Comparison of ENCODE assay signal across 19 cellular contexts in the genomic region with DNA sequence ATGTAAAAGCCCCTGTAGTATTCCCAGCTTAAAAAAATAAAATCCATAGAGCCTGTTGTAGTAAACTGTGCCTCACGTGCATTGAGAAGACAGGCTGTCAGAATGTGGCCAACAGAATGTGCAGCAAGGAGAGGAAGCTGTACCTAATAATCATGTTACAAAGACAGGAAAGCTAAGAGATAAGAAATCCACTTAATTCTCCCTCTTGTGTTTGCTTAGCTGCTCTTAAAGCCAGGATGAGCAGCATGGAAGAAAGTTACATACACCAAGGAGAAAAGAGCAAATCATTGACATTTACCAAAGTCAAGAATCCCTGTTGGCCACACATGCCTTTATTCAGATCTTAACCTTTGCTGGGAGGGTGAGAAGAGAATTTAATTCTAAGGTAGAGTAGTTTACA.
DNase-seq lines count a peak whose midpoint lies in the region; ATAC-seq, FAIRE-seq and TF ChIP-seq lines count a peak whose summit lies in the region.
"Had no signal": no experiment of that assay in that cellular context is flagged by ENCODE, and none has a peak within 500 bp of the region (broad histone marks: within the 10 kb centered on the region; RNA-seq: fewer than 3 reads in every experiment).

No MANE protein-coding gene starts in this region.

- no peak for DNase-seq in left ventricle myocardium inferior
- DNase-seq in left ventricle myocardium superior, result no peak
- peak; percentile 45 for DNase-seq in SK-N-DZ (ENCODE audit: low spot score)
- DNase-seq in endothelial cell of umbilical vein (ENCODE audit: low read depth, low spot score), result peak; percentile 78
- no peak for DNase-seq in retina
- no peak for DNase-seq in esophagus muscularis mucosa (ENCODE audit: extremely low spot score)
- DNase-seq in stimulated activated CD4-positive, alpha-beta T cell treated with anti-CD3 and anti-CD28 coated beads, Interleukin-4, amount 100 ng/mL, for 4 hours, result no peak
- DNase-seq: activated CD4-positive, alpha-beta T cell treated with anti-CD3 and anti-CD28 coated beads for 4 hours; activated naive CD8-positive, alpha-beta T cell treated with anti-CD3 and anti-CD28 coated beads for 36 hours; body of pancreas; GF-D8; left colon; NCI-H1048; NCI-H2081 treated with DMSO at 0.1 percent for 48 hours; substantia nigra; T1000 had no signal

- H3K27me3 ChIP-seq in left ventricle myocardium inferior (ENCODE audit: low read depth) (no peaks in the 10 kb centered on the region), endothelial cell of umbilical vein (ENCODE audit: control insufficient read depth in 2 of 2, insufficient read depth in 2 of 2, low read length in 2 of 2) (no peaks in the 10 kb centered on the region), esophagus muscularis mucosa (no peaks in the 10 kb centered on the region)
- H3K27me3 ChIP-seq: body of pancreas, gastroesophageal sphincter had no signal

- peak overlapping the region; percentile 49 for H3K4me2 ChIP-seq in endothelial cell of umbilical vein (ENCODE audit: insufficient read depth, low read length)
- H3K4me2 ChIP-seq: KMS-11 had no signal

- H3K4me3 ChIP-seq in left ventricle myocardium inferior (no peak overlapping the region), endothelial cell of umbilical vein (replicated peaks in 1 of 3; ENCODE audit: insufficient read depth in 1 of 3, low read depth in 1 of 3, low read length in 3 of 3) (peak overlapping the region in 1 of 3 experiments; percentile 6), esophagus muscularis mucosa (no peak overlapping the region)
- H3K4me3 ChIP-seq: body of pancreas, gastroesophageal sphincter had no signal

- H3K9ac ChIP-seq in endothelial cell of umbilical vein (replicated peaks; ENCODE audit: extremely low read depth, insufficient read depth, low read length), result peak overlapping the region; percentile 48
- H3K9ac ChIP-seq: KMS-11 had no signal

- CTCF ChIA-PET in endothelial cell of umbilical vein (lab: Charles Lee), result interaction anchor here (0.7 to 1.8 kb wide), 17 partner anchors 9 to 192 kb away, joined by 3 to 8 read pairs (median 4); a partner anchor contains a TSS

- no peaks in the 10 kb centered on the region for H3K36me3 ChIP-seq in left ventricle myocardium inferior
- no peaks in the 10 kb centered on the region for H3K36me3 ChIP-seq in endothelial cell of umbilical vein (ENCODE audit: control insufficient read depth in 2 of 2, extremely low read depth in 1 of 2, insufficient read depth in 2 of 2, low read length in 2 of 2)
- no peaks in the 10 kb centered on the region for H3K36me3 ChIP-seq in esophagus muscularis mucosa
- H3K36me3 ChIP-seq: gastroesophageal sphincter had no signal

- H3K79me2 ChIP-seq in endothelial cell of umbilical vein (ENCODE audit: control insufficient read depth, insufficient read depth, low read length), result peaks cover 46% of the 10 kb centered on the region

- FAIRE-seq in endothelial cell of umbilical vein (lab: Jason Lieb, UNC), result no peak

- POLR2A ChIA-PET in endothelial cell of umbilical vein (lab: Charles Lee), result interaction anchor here (0.6 kb wide), 2 partner anchors 27 to 181 kb away, joined by 3 to 6 read pairs; no protein-coding TSS in a partner anchor

- H3K4me1 ChIP-seq in left ventricle myocardium inferior (peaks cover 70% of the 10 kb centered on the region), endothelial cell of umbilical vein (ENCODE audit: control insufficient read depth, extremely low read depth, insufficient read depth, low read length) (peaks cover 46% of the 10 kb centered on the region), esophagus muscularis mucosa (peaks cover 27 to 55% (median 46%) of the 10 kb centered on the region in 4 donors)

- WGBS in esophagus muscularis mucosa, result 28% methylated on average over 1 of the region's 1 CpG

- TSS peak; percentile 53 for BruUV-seq in endothelial cell of umbilical vein (replicated peaks; lab: Mats Ljungman, UMichigan)

- H3K9me3 ChIP-seq in left ventricle myocardium inferior (replicated peaks), result no peaks in the 10 kb centered on the region
- H3K9me3 ChIP-seq in endothelial cell of umbilical vein (replicated peaks; ENCODE audit: control insufficient read depth, insufficient read depth, low read length), result no peaks in the 10 kb centered on the region
- H3K9me3 ChIP-seq in esophagus muscularis mucosa, result no peaks in the 10 kb centered on the region
- H3K9me3 ChIP-seq: body of pancreas, gastroesophageal sphincter had no signal

- no peak for ATAC-seq in left ventricle myocardium superior
- ATAC-seq in GM18511 (IDR thresholded peaks at IDR 0.05; ENCODE audit: unreplicated experiment), result no peak
- ATAC-seq: body of pancreas, gastroesophageal sphincter, left colon had no signal

- TF ChIP-seq POLR2A in endothelial cell of umbilical vein (IDR thresholded peaks at IDR 0.05; ENCODE audit: low read depth, low read length) (peak; percentile 23), esophagus muscularis mucosa (IDR thresholded peaks at IDR 0.05; ENCODE audit: low read depth) (no peak)

- dilution Hi-C loops in endothelial cell of umbilical vein (cut with MboI; ENCODE audit: extremely low pct_ligation_motif_present, low sequenced_read_pairs), result no loop called here

- no peaks in the 10 kb centered on the region for H4K20me1 ChIP-seq in endothelial cell of umbilical vein (replicated peaks; ENCODE audit: control insufficient read depth, extremely low read depth, insufficient read depth, low read length)

- peak overlapping the region; percentile 2 for H3K27ac ChIP-seq in left ventricle myocardium inferior (replicated peaks)
- peak overlapping the region; percentile 82 for H3K27ac ChIP-seq in endothelial cell of umbilical vein (ENCODE audit: insufficient read depth, low read depth, low read length)
- no peak overlapping the region for H3K27ac ChIP-seq in esophagus muscularis mucosa (replicated peaks in 1 of 4)
- H3K27ac ChIP-seq: body of pancreas, gastroesophageal sphincter, KMS-11 had no signal

- no peak for TF ChIP-seq EP300 in esophagus muscularis mucosa (IDR thresholded peaks at IDR 0.05)

- no peaks in the 10 kb centered on the region for H3K9me1 ChIP-seq in endothelial cell of umbilical vein (replicated peaks; ENCODE audit: control insufficient read depth, extremely low read depth, insufficient read depth, low read length)

- intact Hi-C loops in left ventricle myocardium inferior (cut with micrococcal nuclease), result no loop called here
- intact Hi-C loops in left ventricle myocardium superior (cut with micrococcal nuclease), result no loop called here
- intact Hi-C loops in endothelial cell of umbilical vein (cut with micrococcal nuclease), result loop anchor here (1.0 to 5.0 kb wide), 5 partner anchors 15 to 182 kb away; no protein-coding TSS in a partner anchor
- intact Hi-C loops in esophagus muscularis mucosa (cut with DNase I), result no loop called here

- no peak for TF ChIP-seq CTCF in left ventricle myocardium inferior (IDR thresholded peaks at IDR 0.05; ENCODE audit: borderline replicate concordance)
- TF ChIP-seq CTCF in endothelial cell of umbilical vein (IDR thresholded peaks at IDR 0.05; ENCODE audit: extremely low read depth in 1 of 2, insufficient read depth in 1 of 2, low read depth in 1 of 2, low read length in 2 of 2), result no peak
- TF ChIP-seq CTCF in esophagus muscularis mucosa (IDR thresholded peaks at IDR 0.05), result no peak

- H2AFZ ChIP-seq in endothelial cell of umbilical vein (ENCODE audit: low read depth, low read length), result no peak overlapping the region

TF ChIP-seq in endothelial cell of umbilical vein, 7 proteins besides CTCF, POLR2A, EP300 and RAD21:
- no peak for TF ChIP-seq GATA2 (IDR thresholded peaks at IDR 0.05; ENCODE audit: insufficient read depth, insufficient read length, low read depth, low read length)
- TF ChIP-seq POLR2AphosphoS5 (IDR thresholded peaks at IDR 0.05; ENCODE audit: insufficient read depth, low read depth, low read length), result peak; percentile 63
- TF ChIP-seq MYC (IDR thresholded peaks at IDR 0.05; ENCODE audit: low read depth, low read length), result peak; percentile 11
- no peak for TF ChIP-seq EZH2 (IDR thresholded peaks at IDR 0.05; ENCODE audit: borderline replicate concordance, low read depth, low read length, severe bottlenecking)
- no peak for TF ChIP-seq FOS (IDR thresholded peaks at IDR 0.05; ENCODE audit: borderline replicate concordance, insufficient read depth, low read length)
- TF ChIP-seq, protein P1, sequence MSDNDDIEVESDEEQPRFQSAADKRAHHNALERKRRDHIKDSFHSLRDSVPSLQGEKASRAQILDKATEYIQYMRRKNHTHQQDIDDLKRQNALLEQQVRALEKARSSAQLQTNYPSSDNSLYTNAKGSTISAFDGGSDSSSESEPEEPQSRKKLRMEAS (IDR thresholded peaks at IDR 0.05; ENCODE audit: insufficient read depth, insufficient read length), result peak; percentile 42
- TF ChIP-seq JUN (IDR thresholded peaks at IDR 0.05; ENCODE audit: borderline replicate concordance, insufficient read depth, insufficient read length, low read depth), result no peak

Comparison
In these comparisons a context has a peak if more than half of its experiments do, and no peak if none do; other contexts are left out.
1. DNase-seq: peak in SK-N-DZ (single experiment) and endothelial cell of umbilical vein (single experiment); none in left ventricle myocardium inferior (single experiment), left ventricle myocardium superior (single experiment), retina (single experiment), esophagus muscularis mucosa (single experiment) and stimulated activated CD4-positive, alpha-beta T cell treated with anti-CD3 and anti-CD28 coated beads, Interleukin-4, amount 100 ng/mL, for 4 hours (0 of 2).
2. H3K27ac ChIP-seq: peak in left ventricle myocardium inferior (single experiment) and endothelial cell of umbilical vein (single experiment); none in esophagus muscularis mucosa (0 of 4).